In the genomic region with DNA sequence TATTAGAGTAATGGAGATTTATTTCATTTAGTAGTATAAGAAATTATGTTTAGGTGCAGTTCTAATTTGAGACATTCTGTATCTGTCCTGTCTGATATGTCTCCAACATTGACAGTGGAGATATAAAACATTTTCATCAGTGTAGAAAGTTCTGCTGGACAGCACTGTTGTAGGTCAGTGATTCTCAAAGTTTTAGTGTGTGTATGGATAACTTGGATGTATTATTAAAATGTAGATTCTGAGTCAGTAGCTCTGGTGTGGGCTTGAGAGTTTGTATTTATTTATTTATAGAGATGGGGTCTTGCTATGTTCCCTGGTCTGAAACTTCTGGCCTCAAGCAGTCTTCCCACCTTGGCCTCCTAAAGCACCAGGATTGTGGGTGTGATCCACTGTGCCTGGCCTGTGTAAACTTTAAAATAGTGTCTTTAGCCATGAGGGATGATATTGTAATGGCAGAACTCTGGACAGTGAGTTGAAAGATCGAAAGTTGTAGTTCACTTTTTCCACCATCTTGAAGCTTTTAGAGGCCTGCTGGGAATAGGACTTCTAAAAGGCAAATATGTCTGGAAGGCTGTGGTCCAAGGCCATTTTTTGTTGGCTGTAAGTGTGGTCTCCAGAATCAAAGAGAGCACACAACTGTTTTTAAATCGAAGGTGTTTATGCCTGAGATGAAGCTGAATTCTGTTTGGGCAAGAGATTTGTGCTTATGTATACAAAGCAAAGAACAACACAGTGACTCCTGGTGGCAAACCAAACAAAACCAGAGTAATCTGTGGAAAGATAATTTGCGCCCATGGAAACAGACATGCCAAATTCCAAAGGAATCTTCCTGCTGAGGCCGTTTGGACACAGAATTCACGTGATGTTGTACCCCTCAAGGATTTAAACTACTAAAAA, we compare ENCODE assay signal across 1 cellular context.
TF ChIP-seq lines count a peak whose summit lies in the region.

No MANE protein-coding gene starts in this region.

TF ChIP-seq in HCT116, 20 proteins besides CTCF, POLR2A, EP300 and RAD21 (continued from another document):
- TF ChIP-seq, protein P1, sequence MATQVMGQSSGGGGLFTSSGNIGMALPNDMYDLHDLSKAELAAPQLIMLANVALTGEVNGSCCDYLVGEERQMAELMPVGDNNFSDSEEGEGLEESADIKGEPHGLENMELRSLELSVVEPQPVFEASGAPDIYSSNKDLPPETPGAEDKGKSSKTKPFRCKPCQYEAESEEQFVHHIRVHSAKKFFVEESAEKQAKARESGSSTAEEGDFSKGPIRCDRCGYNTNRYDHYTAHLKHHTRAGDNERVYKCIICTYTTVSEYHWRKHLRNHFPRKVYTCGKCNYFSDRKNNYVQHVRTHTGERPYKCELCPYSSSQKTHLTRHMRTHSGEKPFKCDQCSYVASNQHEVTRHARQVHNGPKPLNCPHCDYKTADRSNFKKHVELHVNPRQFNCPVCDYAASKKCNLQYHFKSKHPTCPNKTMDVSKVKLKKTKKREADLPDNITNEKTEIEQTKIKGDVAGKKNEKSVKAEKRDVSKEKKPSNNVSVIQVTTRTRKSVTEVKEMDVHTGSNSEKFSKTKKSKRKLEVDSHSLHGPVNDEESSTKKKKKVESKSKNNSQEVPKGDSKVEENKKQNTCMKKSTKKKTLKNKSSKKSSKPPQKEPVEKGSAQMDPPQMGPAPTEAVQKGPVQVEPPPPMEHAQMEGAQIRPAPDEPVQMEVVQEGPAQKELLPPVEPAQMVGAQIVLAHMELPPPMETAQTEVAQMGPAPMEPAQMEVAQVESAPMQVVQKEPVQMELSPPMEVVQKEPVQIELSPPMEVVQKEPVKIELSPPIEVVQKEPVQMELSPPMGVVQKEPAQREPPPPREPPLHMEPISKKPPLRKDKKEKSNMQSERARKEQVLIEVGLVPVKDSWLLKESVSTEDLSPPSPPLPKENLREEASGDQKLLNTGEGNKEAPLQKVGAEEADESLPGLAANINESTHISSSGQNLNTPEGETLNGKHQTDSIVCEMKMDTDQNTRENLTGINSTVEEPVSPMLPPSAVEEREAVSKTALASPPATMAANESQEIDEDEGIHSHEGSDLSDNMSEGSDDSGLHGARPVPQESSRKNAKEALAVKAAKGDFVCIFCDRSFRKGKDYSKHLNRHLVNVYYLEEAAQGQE (IDR thresholded peaks at IDR 0.05; ENCODE audit: low read depth): no peak
TF ChIP-seq in HCT116: peak in this region for 1.
